Comparison of ENCODE assay signal across 18 cellular contexts in the genomic region with DNA sequence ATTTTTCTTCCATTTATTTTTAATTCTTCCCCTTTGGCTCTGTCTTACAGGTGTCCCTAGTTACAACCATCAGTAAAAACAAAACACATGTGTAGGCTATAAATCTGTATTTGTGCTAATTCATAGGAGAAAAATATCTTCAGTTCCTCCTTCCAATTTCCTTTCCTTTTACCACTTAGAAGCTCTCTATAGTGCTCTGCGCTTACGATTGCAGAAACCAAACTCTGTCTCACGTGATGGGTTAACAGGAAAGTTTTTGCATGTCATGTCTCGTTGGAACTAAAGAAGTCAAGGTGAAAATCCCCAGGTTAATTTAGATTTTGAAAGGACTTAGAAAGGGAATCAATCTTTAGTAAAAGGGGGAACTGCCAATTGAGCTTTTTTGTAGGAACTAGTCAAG.
DNase-seq lines count a peak whose midpoint lies in the region; ATAC-seq and TF ChIP-seq lines count a peak whose summit lies in the region.
"Had no signal": no experiment of that assay in that cellular context is flagged by ENCODE, and none has a peak within 500 bp of the region (broad histone marks: within the 10 kb centered on the region; RNA-seq: fewer than 3 reads in every experiment).

No MANE protein-coding gene starts in this region.

- H2BK5ac ChIP-seq in H9 (ENCODE audit: insufficient read length, low read length), result no peak overlapping the region

- no peaks in the 10 kb centered on the region for H4K20me1 ChIP-seq in PC-3 (ENCODE audit: low read length)
- H4K20me1 ChIP-seq in H9 (ENCODE audit: control insufficient read depth, insufficient read depth, insufficient read length), result no peaks in the 10 kb centered on the region

- H2AK5ac ChIP-seq in H9 (ENCODE audit: insufficient read length, low read length), result no peak overlapping the region

- H3K4me3 ChIP-seq in PC-3 (ENCODE audit: low read length) (no peak overlapping the region), dorsolateral prefrontal cortex (no peak overlapping the region)
- H3K4me3 ChIP-seq: body of pancreas, SJSA1, spleen, testis had no signal

- H3K27ac Mint-ChIP-seq in H9, result no peak overlapping the region
- H3K27ac Mint-ChIP-seq: activated CD8-positive, alpha-beta T cell treated with anti-CD3 and anti-CD28 coated beads for 36 hours had no signal

- DNase-seq in PC-3 (no peak), dorsolateral prefrontal cortex (no peak), cerebellar nuclear complex (lab: John Stamatoyannopoulos, UW) (no peak), H9 (no peak)
- no peak for DNase-seq in activated T-cell treated with anti-CD3 and anti-CD28 coated beads, Interleukin-2, amount 50 U/mL, for 1 hour
- DNase-seq: activated CD8-positive, alpha-beta T cell treated with anti-CD3 and anti-CD28 coated beads for 36 hours; activated gamma-delta T cell treated with Interleukin-2 at 50 U/mL for 16 hours; body of pancreas; COR-L47; effector CD4-positive, alpha-beta T cell; NCI-H2081; NCI-H774; spleen; testis had no signal

- H3K27ac ChIP-seq in PC-3 (ENCODE audit: low read length) (peak overlapping the region; percentile 71), dorsolateral prefrontal cortex (no peak overlapping the region), H9 (ENCODE audit: insufficient read length, low read depth, low read length) (no peak overlapping the region)
- H3K27ac ChIP-seq: body of pancreas, SJSA1, spleen, testis had no signal

- H3K79me2 ChIP-seq in PC-3 (ENCODE audit: low read length), result no peaks in the 10 kb centered on the region
- no peaks in the 10 kb centered on the region for H3K79me2 ChIP-seq in H9 (ENCODE audit: insufficient read depth, low read length)

- intact Hi-C loops in PC-3 (cut with micrococcal nuclease), result loop anchor here (10.0 kb wide), 1 partner anchor 404 kb away; no protein-coding TSS in a partner anchor
- intact Hi-C loops in dorsolateral prefrontal cortex (cut with DNase I), result no loop called here

- peaks cover 11 to 12% of the 10 kb centered on the region in 2 experiments for H3K4me1 Mint-ChIP-seq in H9

- no TSS peak for BruUV-seq in PC-3 (replicated peaks; lab: Mats Ljungman, UMichigan)

- H4K5ac ChIP-seq in H9 (ENCODE audit: insufficient read length, low read depth, low read length), result no peak overlapping the region

- H3K4me2 ChIP-seq in PC-3 (ENCODE audit: low read length), result peak overlapping the region; percentile 70
- no peak overlapping the region for H3K4me2 ChIP-seq in H9 (ENCODE audit: insufficient read depth, insufficient read length, low read length)

- no peak overlapping the region for H4K91ac ChIP-seq in H9 (ENCODE audit: insufficient read length, low read depth, low read length)

- H2AFZ ChIP-seq in PC-3 (ENCODE audit: low read length) (no peak overlapping the region), H9 (ENCODE audit: low read length) (no peak overlapping the region)

- H3K79me1 ChIP-seq in H9 (ENCODE audit: insufficient read depth, low read depth, low read length, poor library complexity, severe bottlenecking), result no peaks in the 10 kb centered on the region

- no peak overlapping the region for H3K14ac ChIP-seq in H9 (ENCODE audit: insufficient read depth, low read length)

- TF ChIP-seq CTCF in PC-3 (conservative IDR thresholded peaks at IDR 0.05; ENCODE audit: low read depth, low read length) (no peak), dorsolateral prefrontal cortex (IDR thresholded peaks at IDR 0.05 in 54 of 56, conservative IDR thresholded peaks at IDR 0.05 in 2 of 56; ENCODE audit: low read depth in 1 of 56, partially characterized antibody in 56 of 56) (no peak), H9 (conservative IDR thresholded peaks at IDR 0.05) (no peak)

- no peak overlapping the region for H2BK20ac ChIP-seq in H9 (ENCODE audit: low read depth, low read length, poor library complexity, severe bottlenecking)

- H3K9me3 ChIP-seq in PC-3 (ENCODE audit: low read length) (no peaks in the 10 kb centered on the region), H9 (ENCODE audit: control insufficient read depth, low read depth, low read length) (no peaks in the 10 kb centered on the region)
- H3K9me3 ChIP-seq: body of pancreas, SJSA1, spleen, testis had no signal

- no peaks in the 10 kb centered on the region for H3K27me3 ChIP-seq in PC-3 (ENCODE audit: low read length)
- no peaks in the 10 kb centered on the region for H3K27me3 ChIP-seq in dorsolateral prefrontal cortex
- no peaks in the 10 kb centered on the region for H3K27me3 ChIP-seq in H9 (ENCODE audit: insufficient read depth, low read length)
- H3K27me3 ChIP-seq: body of pancreas, SJSA1, spleen, testis had no signal

- H2BK12ac ChIP-seq in H9 (ENCODE audit: insufficient read length, low read depth, low read length), result no peak overlapping the region

- no peak overlapping the region for H3K4ac ChIP-seq in H9 (ENCODE audit: low read depth, low read length)

- H3K4me1 ChIP-seq in PC-3 (ENCODE audit: insufficient read depth, low read length) (peaks cover 49% of the 10 kb centered on the region), H9 (ENCODE audit: insufficient read depth, low read length) (no peaks in the 10 kb centered on the region; the same call in 1 of the 2 replicates)
- H3K4me1 ChIP-seq: spleen, testis had no signal

- ATAC-seq in GM18499 (IDR thresholded peaks at IDR 0.05; ENCODE audit: insufficient read depth, unreplicated experiment), result peak; percentile 80
- peak; percentile 79 for ATAC-seq in GM21367 (IDR thresholded peaks at IDR 0.05; ENCODE audit: unreplicated experiment)
- peak; percentile 85 for ATAC-seq in HG02870 (IDR thresholded peaks at IDR 0.05; ENCODE audit: unreplicated experiment)
- ATAC-seq in PC-3, result no peak
- ATAC-seq: activated CD8-positive, alpha-beta T cell treated with anti-CD3 and anti-CD28 coated beads for 36 hours; body of pancreas had no signal

- H4K8ac ChIP-seq in H9 (replicated peaks; ENCODE audit: insufficient read length, low read depth, low read length), result no peak overlapping the region

- H3K23me2 ChIP-seq in H9 (ENCODE audit: insufficient read length, low read depth, low read length, poor library complexity, severe bottlenecking), result no peaks in the 10 kb centered on the region

- no peaks in the 10 kb centered on the region for H3K36me3 Mint-ChIP-seq in H9 (ENCODE audit: insufficient read depth in 1 of 3, low read depth in 3 of 3)

- no peak overlapping the region for H3T11ph ChIP-seq in H9 (ENCODE audit: low read length)

- H3K36me3 ChIP-seq in PC-3 (ENCODE audit: low read depth, low read length), result no peaks in the 10 kb centered on the region
- H3K36me3 ChIP-seq: SJSA1, spleen had no signal

- H3K18ac ChIP-seq in H9 (ENCODE audit: insufficient read length, low read depth, low read length), result no peak overlapping the region

- CTCF ChIA-PET in PC-3 (lab: Charles Lee), result no interaction called here

- no peak overlapping the region for H3K9ac ChIP-seq in PC-3 (ENCODE audit: low read length)
- no peak overlapping the region for H3K9ac ChIP-seq in H9 (ENCODE audit: extremely low read depth, insufficient read length, low read length)

- no CpG with 5 or more reads among the region's 4 CpGs for WGBS in H9 (ENCODE audit: extremely low coverage, insufficient read length, low lambda C conversion rate)

- H3K4me3 Mint-ChIP-seq in H9, result no peak overlapping the region
- H3K4me3 Mint-ChIP-seq: activated CD8-positive, alpha-beta T cell treated with anti-CD3 and anti-CD28 coated beads for 36 hours had no signal

- no peaks in the 10 kb centered on the region for H3K9me2 ChIP-seq in PC-3 (replicated peaks; ENCODE audit: low read length)

- no peaks in the 10 kb centered on the region for H3K27me3 Mint-ChIP-seq in H9 (ENCODE audit: low read depth)
- H3K27me3 Mint-ChIP-seq: activated CD8-positive, alpha-beta T cell treated with anti-CD3 and anti-CD28 coated beads for 36 hours had no signal

- H3F3A ChIP-seq in PC-3 (ENCODE audit: low read length, unreplicated experiment), result no peaks in the 10 kb centered on the region

- H3K23ac ChIP-seq in H9 (ENCODE audit: insufficient read length, low read depth, low read length), result no peak overlapping the region

- no peak overlapping the region for H2BK120ac ChIP-seq in H9 (ENCODE audit: low read depth, low read length, poor library complexity, severe bottlenecking)

- POLR2A ChIA-PET in PC-3 (lab: Charles Lee; ENCODE audit: unreplicated experiment), result no interaction called here

- no peak overlapping the region for H3K56ac ChIP-seq in H9 (ENCODE audit: insufficient read length, low read depth, low read length)

- H2BK15ac ChIP-seq in H9 (ENCODE audit: low read depth, low read length), result no peak overlapping the region

- no peaks in the 10 kb centered on the region for H3K9me3 Mint-ChIP-seq in H9
- H3K9me3 Mint-ChIP-seq: activated CD8-positive, alpha-beta T cell treated with anti-CD3 and anti-CD28 coated beads for 36 hours had no signal
